Comparison of ENCODE assay signal across 23 cellular contexts in the genomic region with DNA sequence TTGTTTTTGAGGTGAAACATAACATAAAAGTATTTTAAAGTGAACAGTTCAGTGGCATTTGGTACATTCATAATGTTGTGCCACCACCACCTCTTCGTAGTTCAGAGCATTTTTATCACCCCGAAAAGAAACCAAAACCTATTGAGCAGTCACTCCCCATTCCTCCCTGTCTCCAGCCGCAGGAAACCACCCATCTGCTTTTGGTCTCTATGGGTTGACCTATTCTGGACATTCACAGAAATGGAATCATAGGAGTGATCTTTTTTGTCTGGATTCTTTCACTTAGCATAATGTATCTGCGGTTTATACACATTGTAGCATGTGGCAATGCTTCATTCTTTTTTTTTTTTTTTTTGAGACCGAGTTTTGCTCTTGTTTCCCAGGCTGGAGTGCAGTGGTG.
"Had no signal": no experiment of that assay in that cellular context is flagged by ENCODE, and none has a peak within 500 bp of the region (broad histone marks: within the 10 kb centered on the region; RNA-seq: fewer than 3 reads in every experiment).

No MANE protein-coding gene starts in this region.

- H3K4me1 Mint-ChIP-seq: IgD-negative memory B cell had no signal

- H3K27me3 Mint-ChIP-seq: IgD-negative memory B cell had no signal

- H3K9me3 Mint-ChIP-seq: IgD-negative memory B cell had no signal

- ATAC-seq: K562, Panc1, PC-3, SK-N-SH treated with all-trans-retinoic acid at 6 μM for 48 hours had no signal

- H3K9ac ChIP-seq: KMS-11 had no signal

- H3K27ac Mint-ChIP-seq: IgD-negative memory B cell had no signal

- H3K4me3 ChIP-seq: K562 had no signal

- DNase-seq: Kasumi-1, MV-4-11, NCI-H1048, NCI-H1105, NCI-H1417, NCI-H1436 treated with DMSO at 0.1 percent for 48 hours, NCI-H1694, NCI-H187 treated with DMSO at 0.1 percent for 48 hours, NCI-H2029 treated with DMSO at 0.1 percent for 48 hours, NCI-H2171 treated with DMSO at 0.1 percent for 48 hours, NCI-H345, NCI-H446 treated with DMSO at 0.1 percent for 48 hours, NCI-H510A treated with DMSO at 0.1 percent for 48 hours, NCI-H526, PC-3, SHP77 had no signal

- H3K27ac ChIP-seq: HL-60, KMS-11, RWPE1 had no signal

- H3K4me2 ChIP-seq: KMS-11 had no signal

- H3K4me3 Mint-ChIP-seq: IgD-negative memory B cell had no signal
